ENCODE assay signal across 9 cellular contexts in genomic region chr3:50338989-50339388, GRCh38. TPM values are rescaled to one million over a fixed set of nuclear protein-coding genes. Genes with fewer than 3 reads are reported as not detected.
A peak's percentile ranks its signal among the peaks of the same experiment; 100 is the strongest.
DNase-seq lines count a peak whose midpoint lies in the region; ATAC-seq and TF ChIP-seq lines count a peak whose summit lies in the region.
"Had no signal": no experiment of that assay in that cellular context is flagged by ENCODE, and none has a peak within 500 bp of the region (broad histone marks: within the 10 kb centered on the region; RNA-seq: fewer than 3 reads in every experiment).

No MANE protein-coding gene starts in this region.

- no peaks in the 10 kb centered on the region for H3K9me2 ChIP-seq in HCT116 (ENCODE audit: insufficient read depth)

- H3K27ac ChIP-seq in AG04450 (ENCODE audit: low read depth, low read length): no peak overlapping the region
- H3K27ac ChIP-seq in HCT116 (ENCODE audit: low read depth, low read length): peak overlapping the region; percentile 82
- peak overlapping the region; percentile 94 for H3K27ac ChIP-seq in muscle layer of duodenum (ENCODE audit: low read length)

- no peaks in the 10 kb centered on the region; the same call in 1 of the 2 replicates for H3K9me3 ChIP-seq in AG04450 (ENCODE audit: control insufficient read depth, insufficient read depth, low read length)
- no peaks in the 10 kb centered on the region for H3K9me3 ChIP-seq in HCT116 (ENCODE audit: control insufficient read depth in 1 of 2, insufficient read depth in 1 of 2, low read depth in 1 of 2, low read length in 2 of 2)
- H3K9me3 ChIP-seq in muscle layer of duodenum (ENCODE audit: control insufficient read depth in 1 of 2, low read length in 2 of 2): no peaks in the 10 kb centered on the region

- TF ChIP-seq RAD21 in HCT116 (IDR thresholded peaks at IDR 0.05; ENCODE audit: low read depth): no peak

- H3K4me1 ChIP-seq in HCT116 (ENCODE audit: control insufficient read depth in 1 of 2, insufficient read depth in 2 of 2, low read length in 2 of 2) (peaks cover 29 to 65% of the 10 kb centered on the region in 2 experiments), muscle layer of duodenum (ENCODE audit: control insufficient read depth in 1 of 2, insufficient read depth in 2 of 2, low read length in 2 of 2) (peaks cover 13 to 49% of the 10 kb centered on the region in 2 donors)

- H3K4me3 Mint-ChIP-seq in activated naive CD8-positive, alpha-beta T cell treated with anti-CD3 and anti-CD28 coated beads for 36 hours: peak overlapping the region; percentile 97

- no peak for TF ChIP-seq CTCF in AG04450 (IDR thresholded peaks at IDR 0.05; ENCODE audit: low read depth, low read length)
- TF ChIP-seq CTCF in HCT116 (IDR thresholded peaks at IDR 0.05 in 2 of 3, conservative IDR thresholded peaks at IDR 0.05 in 1 of 3; ENCODE audit: borderline replicate concordance in 1 of 3, insufficient read depth in 1 of 3, low read depth in 2 of 3, low read length in 2 of 3): no peak

- POLR2A ChIA-PET in AG04450 (lab: Yijun Ruan, JAX) (interaction anchor here (0.6 kb wide), 1 partner anchor 23 kb away, joined by 3 read pairs; no protein-coding TSS in a partner anchor), HCT116 (lab: Charles Lee) (interaction anchor here (0.8 kb wide), 1 partner anchor 12 kb away, joined by 3 read pairs; the partner anchor contains the start of genes CYB561D2 and NPRL2)

- H2AFZ ChIP-seq in HCT116 (ENCODE audit: low read depth, low read length, poor library complexity, severe bottlenecking): no peak overlapping the region

- peak overlapping the region; percentile 95 for H3K4me2 ChIP-seq in HCT116 (ENCODE audit: low read length)

- H4K20me1 ChIP-seq in HCT116 (ENCODE audit: insufficient read depth): no peaks in the 10 kb centered on the region; the same call in 1 of the 2 replicates

- peaks cover 53% of the 10 kb centered on the region for H3K36me3 Mint-ChIP-seq in activated naive CD8-positive, alpha-beta T cell treated with anti-CD3 and anti-CD28 coated beads for 36 hours

- no peak for ATAC-seq in HCT116
- ATAC-seq in HG03457 (IDR thresholded peaks at IDR 0.05; ENCODE audit: unreplicated experiment): no peak
- no peak for ATAC-seq in HG02763 (IDR thresholded peaks at IDR 0.05; ENCODE audit: unreplicated experiment)
- ATAC-seq in GM18505 (IDR thresholded peaks at IDR 0.05; ENCODE audit: unreplicated experiment): no peak

- H3K4me1 Mint-ChIP-seq in activated naive CD8-positive, alpha-beta T cell treated with anti-CD3 and anti-CD28 coated beads for 36 hours: peaks cover 37% of the 10 kb centered on the region

- H3K36me3 ChIP-seq in HCT116 (ENCODE audit: control insufficient read depth in 1 of 2, insufficient read depth in 2 of 2, low read length in 2 of 2): peaks cover 0 to 11% of the 10 kb centered on the region in 2 experiments; a peak in 2 of 4 replicates
- H3K36me3 ChIP-seq in muscle layer of duodenum (ENCODE audit: control insufficient read depth in 1 of 2, insufficient read depth in 2 of 2, low read length in 2 of 2): peaks cover 0 to 8% of the 10 kb centered on the region in 2 donors

- H3K27me3 ChIP-seq in AG04450 (ENCODE audit: control insufficient read depth, insufficient read depth, low read length) (no peaks in the 10 kb centered on the region), HCT116 (ENCODE audit: insufficient read depth, low read length) (no peaks in the 10 kb centered on the region), muscle layer of duodenum (ENCODE audit: low read depth, low read length) (no peaks in the 10 kb centered on the region)

- peak overlapping the region; percentile 10; the same call in 1 of the 2 replicates for H3K4me3 ChIP-seq in AG04450 (ENCODE audit: low read depth, low read length)
- peak overlapping the region; percentile 62 to 89 for H3K4me3 ChIP-seq in HCT116 (replicated peaks in 1 of 2; ENCODE audit: low read depth in 1 of 2, low read length in 2 of 2)
- peak overlapping the region; percentile 18 to 21 for H3K4me3 ChIP-seq in muscle layer of duodenum (ENCODE audit: low read depth in 1 of 2, low read length in 2 of 2)

- peaks cover 53% of the 10 kb centered on the region for H3K79me2 ChIP-seq in HCT116 (ENCODE audit: insufficient read depth, low read length)

- DNase-seq in AG04450 (ENCODE audit: low read depth, low spot score) (no peak), HCT116 (ENCODE audit: low read depth, low spot score) (no peak), DMS 273 (lab: John Stamatoyannopoulos, UW; ENCODE audit: unreplicated experiment) (no peak)
- no peak for DNase-seq in activated naive CD8-positive, alpha-beta T cell treated with anti-CD3 and anti-CD28 coated beads for 36 hours
- DNase-seq: SHP77 had no signal

- peak overlapping the region; percentile 98 for H3K9ac ChIP-seq in HCT116 (ENCODE audit: low read length)

- H3K9me3 Mint-ChIP-seq in activated naive CD8-positive, alpha-beta T cell treated with anti-CD3 and anti-CD28 coated beads for 36 hours: no peaks in the 10 kb centered on the region

- CTCF ChIA-PET in AG04450 (lab: Charles Lee) (no interaction called here), HCT116 (lab: Charles Lee) (interaction anchor here (2.6 kb wide), 2 partner anchors 9 to 17 kb away, joined by 11 to 24 read pairs; no protein-coding TSS in a partner anchor)

- BruUV-seq in HCT116 (replicated peaks; lab: Mats Ljungman, UMichigan): no TSS peak

- RAD21 ChIA-PET in HCT116 (lab: Charles Lee; ENCODE audit: low non-redundant PET in 1 of 2, low total read pairs in 2 of 2, uncharacterized antibody in 2 of 2, unreplicated experiment in 2 of 2): no interaction called here

- peak overlapping the region; percentile 98 for H3K27ac Mint-ChIP-seq in activated naive CD8-positive, alpha-beta T cell treated with anti-CD3 and anti-CD28 coated beads for 36 hours

- TF ChIP-seq POLR2A in HCT116 (IDR thresholded peaks at IDR 0.05; ENCODE audit: borderline replicate concordance, extremely low read depth, insufficient read depth, insufficient read length) (no peak), GM18505 (IDR thresholded peaks at IDR 0.05; ENCODE audit: borderline replicate concordance, extremely low read depth, insufficient read depth, insufficient read length) (no peak)

- intact Hi-C loops in HCT116 (cut with micrococcal nuclease): no loop called here

- H3K27me3 Mint-ChIP-seq in activated naive CD8-positive, alpha-beta T cell treated with anti-CD3 and anti-CD28 coated beads for 36 hours: no peaks in the 10 kb centered on the region

TF ChIP-seq in HCT116, 20 proteins besides CTCF, POLR2A, EP300 and RAD21:
- TF ChIP-seq EGR1 (IDR thresholded peaks at IDR 0.05; ENCODE audit: low read depth) (no peak), ELF1 (IDR thresholded peaks at IDR 0.05; ENCODE audit: borderline replicate concordance, low read depth) (no peak), ZFX (IDR thresholded peaks at IDR 0.05) (no peak), TCF7L2 (IDR thresholded peaks at IDR 0.05; ENCODE audit: borderline replicate concordance, extremely low read depth, insufficient read depth, insufficient read length) (no peak), ATF3 (IDR thresholded peaks at IDR 0.05) (no peak), ZBTB33 (IDR thresholded peaks at IDR 0.05; ENCODE audit: extremely low read depth, insufficient replicate concordance, low read length) (no peak)

RNA-seq across cellular contexts. Expression of gene RASSF1, which starts 1.6 kb away (rescaled TPM):
- 25.1 and 26.5 TPM in 2 replicates for polyA plus RNA-seq in AG04450 (2011; rRNA removed)
- 10.8 and 13.7 TPM in 2 replicates for polyA minus RNA-seq in AG04450 (2011; rRNA and poly(A)+ RNA removed)
- total RNA-seq in HCT116 (2021; ENCODE audit: unreplicated experiment): 29.6 TPM
- 32.1 and 38.6 TPM in 2 replicates for polyA plus RNA-seq in HCT116 (2012)
- total RNA-seq in activated naive CD8-positive, alpha-beta T cell treated with anti-CD3 and anti-CD28 coated beads for 36 hours: 10 to 100 TPM; 51.7 to 53.7 TPM

RNA-seq across cellular contexts. Expression of gene ZMYND10, which starts 6.5 kb away (rescaled TPM):
- polyA plus RNA-seq in AG04450 (2011; rRNA removed): 0.87 and 1.1 TPM in 2 replicates
- 1.7 and 2.0 TPM in 2 replicates for polyA minus RNA-seq in AG04450 (2011; rRNA and poly(A)+ RNA removed)
- 3.3 TPM for total RNA-seq in HCT116 (2021; ENCODE audit: unreplicated experiment)
- polyA plus RNA-seq in HCT116 (2012): 1.2 and 1.5 TPM in 2 replicates
- total RNA-seq in activated naive CD8-positive, alpha-beta T cell treated with anti-CD3 and anti-CD28 coated beads for 36 hours: under 1 TPM; 0.39 to 0.74 TPM

RNA-seq across cellular contexts. Expression of gene TUSC2, which starts 11.0 kb away (rescaled TPM):
- polyA plus RNA-seq in AG04450 (2011; rRNA removed): 25.3 and 28.1 TPM in 2 replicates
- 12.1 and 16.6 TPM in 2 replicates for polyA minus RNA-seq in AG04450 (2011; rRNA and poly(A)+ RNA removed)
- total RNA-seq in HCT116 (2021; ENCODE audit: unreplicated experiment): 34.0 TPM
- polyA plus RNA-seq in HCT116 (2012): 28.2 and 34.0 TPM in 2 replicates
- total RNA-seq in activated naive CD8-positive, alpha-beta T cell treated with anti-CD3 and anti-CD28 coated beads for 36 hours: 10 to 100 TPM; 26.8 to 29.1 TPM

RNA-seq across cellular contexts. Expression of gene NPRL2, which starts 11.6 kb away (rescaled TPM):
- 25.6 and 30.2 TPM in 2 replicates for polyA plus RNA-seq in AG04450 (2011; rRNA removed)
- polyA minus RNA-seq in AG04450 (2011; rRNA and poly(A)+ RNA removed): 23.7 and 34.8 TPM in 2 replicates
- 35.4 TPM for total RNA-seq in HCT116 (2021; ENCODE audit: unreplicated experiment)
- polyA plus RNA-seq in HCT116 (2012): 52.6 and 52.8 TPM in 2 replicates
- total RNA-seq in activated naive CD8-positive, alpha-beta T cell treated with anti-CD3 and anti-CD28 coated beads for 36 hours: 10 to 100 TPM; 41.1 to 43.8 TPM

RNA-seq across cellular contexts. Expression of gene CYB561D2, which starts 11.7 kb away (rescaled TPM):
- polyA plus RNA-seq in AG04450 (2011; rRNA removed): 14.5 and 19.7 TPM in 2 replicates
- polyA minus RNA-seq in AG04450 (2011; rRNA and poly(A)+ RNA removed): 10.0 and 12.8 TPM in 2 replicates
- total RNA-seq in HCT116 (2021; ENCODE audit: unreplicated experiment): 9.5 TPM
- polyA plus RNA-seq in HCT116 (2012): 10.8 and 11.9 TPM in 2 replicates
- 10 to 100 TPM; 19.4 to 19.5 TPM for total RNA-seq in activated naive CD8-positive, alpha-beta T cell treated with anti-CD3 and anti-CD28 coated beads for 36 hours

Comparison
In these comparisons a context has a peak if more than half of its experiments do, and no peak if none do; other contexts are left out.
1. H3K4me3 ChIP-seq: peak in every context shown above with its lines; median percentile 76 in HCT116; 20 in muscle layer of duodenum; 10 in AG04450.